In genomic region chr6:19838442-19839236, GRCh38 we compare ENCODE assay signal across 8 cellular contexts. TPM values are rescaled to one million over a fixed set of nuclear protein-coding genes. Genes with fewer than 3 reads are reported as not detected.
DNase-seq lines count a peak whose midpoint lies in the region; ATAC-seq and TF ChIP-seq lines count a peak whose summit lies in the region.

No MANE protein-coding gene starts in this region.

- no peaks in the 10 kb centered on the region for H3K27me3 ChIP-seq in GM06990 (replicated peaks; ENCODE audit: control insufficient read depth, insufficient read depth, low read length)
- peaks cover 37% of the 10 kb centered on the region for H3K27me3 ChIP-seq in mammary epithelial cell (ENCODE audit: insufficient read depth, low read length)
- no peaks in the 10 kb centered on the region for H3K27me3 ChIP-seq in tibial artery

- in situ Hi-C loops in mammary epithelial cell (cut with MboI; ENCODE audit: low sequenced_read_pairs in 2 of 2) = no loop called here

- H3K79me2 ChIP-seq in mammary epithelial cell (ENCODE audit: insufficient read depth, low read length) = no peaks in the 10 kb centered on the region

- H4K20me1 ChIP-seq in mammary epithelial cell (ENCODE audit: insufficient read depth, low read length) = no peaks in the 10 kb centered on the region

- no peak for ATAC-seq in HG03175 (IDR thresholded peaks at IDR 0.05; ENCODE audit: unreplicated experiment)

- CTCF ChIA-PET in mammary epithelial cell (lab: Charles Lee; ENCODE audit: low non-redundant PET) = interaction anchor here (0.6 kb wide), 1 partner anchor 34 kb away, joined by 4 read pairs; no protein-coding TSS in a partner anchor

- no peak overlapping the region for H3K27ac ChIP-seq in mammary epithelial cell (ENCODE audit: insufficient read depth, low read depth, low read length)
- peak overlapping the region; percentile 97 to 98 for H3K27ac ChIP-seq in tibial artery

- peaks cover 28% of the 10 kb centered on the region for H3K4me1 ChIP-seq in mammary epithelial cell (ENCODE audit: insufficient read depth, low read length)
- H3K4me1 ChIP-seq in tibial artery = peaks cover 0 to 26% (median 2%) of the 10 kb centered on the region in 4 donors

- 1% methylated on average over 28 of the region's 63 CpGs for WGBS in mammary epithelial cell (ENCODE audit: low coverage, missing lambda C conversion rate)

- H3K4me3 ChIP-seq in GM06990 (replicated peaks; ENCODE audit: low read depth, low read length) (no peak overlapping the region), mammary epithelial cell (replicated peaks in 1 of 3; ENCODE audit: insufficient read depth in 1 of 3, low read depth in 2 of 3, low read length in 3 of 3) (peak overlapping the region; percentile 13 to 45 (median 39)), tibial artery (peak overlapping the region; percentile 74 to 78)

- intact Hi-C loops in mammary epithelial cell (cut with micrococcal nuclease) (no loop called here), tibial artery (cut with DNase I; ENCODE audit: low total_unique reads) (no loop called here)

- DNase-seq in GM06990 (ENCODE audit: extremely low read depth, insufficient read length) (peak; percentile 6), NCI-H1417 treated with DMSO at 0.1 percent for 48 hours (lab: John Stamatoyannopoulos, UW) (peak; percentile 78), mammary epithelial cell (peak; percentile 33), kidney tubule cell (ENCODE audit: low spot score) (peak; percentile 90), tibial artery (peak; percentile 32 to 73)
- no peak for DNase-seq in effector CD4-positive, alpha-beta T cell
- no peak for DNase-seq in activated CD4-positive, alpha-beta T cell treated with anti-CD3 and anti-CD28 coated beads for 4 hours

- H2AFZ ChIP-seq in mammary epithelial cell (ENCODE audit: low read depth, low read length) = peak overlapping the region; percentile 80

- H3K9me3 ChIP-seq in mammary epithelial cell (replicated peaks; ENCODE audit: insufficient read depth, low read length) (no peaks in the 10 kb centered on the region), tibial artery (no peaks in the 10 kb centered on the region)

- no peak for TF ChIP-seq CTCF in GM06990 (IDR thresholded peaks at IDR 0.05; ENCODE audit: insufficient read depth, low read length, poor library complexity, severe bottlenecking)
- TF ChIP-seq CTCF in mammary epithelial cell (conservative IDR thresholded peaks at IDR 0.05 in 1 of 2, IDR thresholded peaks at IDR 0.05 in 1 of 2; ENCODE audit: extremely low read depth in 1 of 2, insufficient read depth in 1 of 2, low read depth in 1 of 2, low read length in 2 of 2) = no peak
- no peak for TF ChIP-seq CTCF in tibial artery (IDR thresholded peaks at IDR 0.05)

- H3K36me3 ChIP-seq in GM06990 (ENCODE audit: control insufficient read depth, insufficient read depth, low read length) (no peaks in the 10 kb centered on the region), mammary epithelial cell (ENCODE audit: insufficient read depth, low read length) (no peaks in the 10 kb centered on the region), tibial artery (peaks cover 0 to 22% (median 12%) of the 10 kb centered on the region in 3 donors)

- peak overlapping the region; percentile 90 for H3K4me2 ChIP-seq in mammary epithelial cell (ENCODE audit: insufficient read depth, low read depth, low read length)

- dilution Hi-C loops in mammary epithelial cell (cut with HindIII; ENCODE audit: low sequenced_read_pairs) = no loop called here

- BruUV-seq in mammary epithelial cell (replicated peaks; lab: Mats Ljungman, UMichigan) = no TSS peak

- no peak overlapping the region for H3K9ac ChIP-seq in mammary epithelial cell (ENCODE audit: insufficient read depth, low read length)

RNA-seq across cellular contexts. Expression of gene ID4, which starts 1.5 kb away (rescaled TPM):
- total RNA-seq in mammary epithelial cell = 10 to 100 TPM in 1 of 2 donors, not detected in 1; 32.5 TPM
- polyA plus RNA-seq in mammary epithelial cell = 0.05 TPM
- polyA minus RNA-seq in mammary epithelial cell = not detected

Comparison
In these comparisons a context has a peak if more than half of its experiments do, and no peak if none do; other contexts are left out.
1. DNase-seq: peak in GM06990 (single experiment), NCI-H1417 treated with DMSO at 0.1 percent for 48 hours (single experiment), mammary epithelial cell (single experiment), kidney tubule cell (single experiment) and tibial artery (2 of 2); none in effector CD4-positive, alpha-beta T cell (single experiment) and activated CD4-positive, alpha-beta T cell treated with anti-CD3 and anti-CD28 coated beads for 4 hours (0 of 2).